ENCODE assay signal across 8 cellular contexts in the genomic region with DNA sequence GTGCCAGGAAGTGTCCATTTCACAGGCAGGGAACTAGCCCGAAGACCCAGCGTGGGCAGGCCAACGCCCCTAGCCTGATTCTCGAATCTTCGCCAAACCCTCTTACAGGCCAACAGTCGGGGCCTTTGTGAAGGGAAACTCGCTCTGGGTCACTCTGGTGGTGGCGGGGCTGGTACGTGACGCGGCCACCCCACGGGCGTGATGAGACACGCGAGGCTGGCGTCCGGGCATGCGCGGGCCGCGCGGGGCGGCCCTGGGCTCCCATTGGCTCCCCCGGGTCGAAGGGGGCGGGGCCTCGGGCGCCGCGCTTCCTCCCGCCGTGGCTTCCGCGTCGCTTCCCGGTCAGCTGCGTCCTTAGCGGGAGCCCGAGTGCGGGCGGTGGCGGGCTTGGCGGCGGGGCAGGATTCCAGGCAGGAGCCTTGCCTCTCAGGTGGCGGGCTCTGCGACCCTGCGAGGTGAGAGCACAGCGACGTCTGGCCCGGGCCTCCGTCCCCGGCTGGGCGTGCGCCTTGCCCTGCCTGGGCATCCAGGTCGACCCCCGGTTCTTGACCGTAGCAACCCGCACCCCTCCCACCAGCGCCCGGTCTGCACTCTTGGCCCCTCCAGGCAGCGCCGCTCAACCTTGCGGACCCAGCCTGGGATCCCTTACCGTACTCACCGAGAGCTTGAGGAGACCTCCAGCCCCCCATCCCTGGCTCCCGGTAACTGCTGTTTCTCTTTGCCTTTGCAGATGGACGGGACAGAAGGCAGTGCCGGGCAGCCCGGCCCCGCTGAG. TPM values are rescaled to one million over a fixed set of nuclear protein-coding genes. Genes with fewer than 3 reads are reported as not detected.
DNase-seq lines count a peak whose midpoint lies in the region; ATAC-seq and TF ChIP-seq lines count a peak whose summit lies in the region.

A gene with protein sequence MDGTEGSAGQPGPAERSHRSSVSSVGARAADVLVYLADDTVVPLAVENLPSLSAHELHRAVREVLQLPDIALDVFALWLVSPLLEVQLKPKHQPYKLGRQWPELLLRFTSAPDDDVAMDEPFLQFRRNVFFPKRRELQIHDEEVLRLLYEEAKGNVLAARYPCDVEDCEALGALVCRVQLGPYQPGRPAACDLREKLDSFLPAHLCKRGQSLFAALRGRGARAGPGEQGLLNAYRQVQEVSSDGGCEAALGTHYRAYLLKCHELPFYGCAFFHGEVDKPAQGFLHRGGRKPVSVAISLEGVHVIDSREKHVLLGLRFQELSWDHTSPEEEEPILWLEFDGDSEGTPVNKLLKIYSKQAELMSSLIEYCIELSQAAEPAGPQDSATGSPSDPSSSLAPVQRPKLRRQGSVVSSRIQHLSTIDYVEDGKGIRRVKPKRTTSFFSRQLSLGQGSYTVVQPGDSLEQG (plus strand): TSS at position 331 of the 775 bp plus-strand sequence. CDS start 400 bp downstream, at position 731.

- in situ Hi-C loops in mammary epithelial cell (cut with MboI; ENCODE audit: low sequenced_read_pairs in 2 of 2), result no loop called here

- H3K4me1 Mint-ChIP-seq in WTC11, result peaks cover 39% of the 10 kb centered on the region

- dilution Hi-C loops in mammary epithelial cell (cut with HindIII; ENCODE audit: low sequenced_read_pairs), result no loop called here

- peaks cover 80% of the 10 kb centered on the region for H3K4me1 ChIP-seq in mammary epithelial cell (ENCODE audit: insufficient read depth, low read length)

- no peaks in the 10 kb centered on the region for H3K9me3 Mint-ChIP-seq in WTC11

- H3K9me3 ChIP-seq in mammary epithelial cell (replicated peaks; ENCODE audit: insufficient read depth, low read length), result no peaks in the 10 kb centered on the region

- H3K4me3 ChIP-seq in mammary epithelial cell (replicated peaks in 1 of 3; ENCODE audit: insufficient read depth in 1 of 3, low read depth in 2 of 3, low read length in 3 of 3), result peak within 1 kb of the TSS; percentile 75 to 96 (median 84)
- H3K4me3 ChIP-seq in skin epidermis, result peak within 1 kb of the TSS; percentile 64 to 91 (median 79)

- 0% methylated on average over 10 of the region's 70 CpGs for WGBS in mammary epithelial cell (ENCODE audit: low coverage, missing lambda C conversion rate)

- peak within 1 kb of the TSS; percentile 70 for H2AFZ ChIP-seq in mammary epithelial cell (ENCODE audit: low read depth, low read length)

- no peaks in the 10 kb centered on the region for H3K27me3 ChIP-seq in mammary epithelial cell (ENCODE audit: insufficient read depth, low read length)

- intact Hi-C loops in mammary epithelial cell (cut with micrococcal nuclease), result no loop called here

- peak within 1 kb of the TSS; percentile 90 for H3K4me2 ChIP-seq in mammary epithelial cell (ENCODE audit: insufficient read depth, low read depth, low read length)

- POLR2A ChIA-PET in WTC11 (lab: Charles Lee), result interaction anchor here (1.0 kb wide), 1 partner anchor 36 kb away, joined by 3 read pairs; the partner anchor contains the start of gene NEAT1

- H3K36me3 Mint-ChIP-seq in WTC11, result no peaks in the 10 kb centered on the region

- no peak within 1 kb of the TSS for H3K27ac Mint-ChIP-seq in WTC11

- H3K27me3 Mint-ChIP-seq in WTC11 (ENCODE audit: low read depth), result no peaks in the 10 kb centered on the region; the same call in 1 of the 2 replicates

- DNase-seq in DMS153 treated with DMSO at 0.1 percent for 48 hours (lab: John Stamatoyannopoulos, UW; ENCODE audit: unreplicated experiment) (peak; percentile 72), NCI-H2171 treated with DMSO at 0.1 percent for 48 hours (lab: John Stamatoyannopoulos, UW) (peak; percentile 64), WTC11 (ENCODE audit: low spot score) (peak; percentile 78), mammary epithelial cell (peak; percentile 81), iPS-NIHi11 (ENCODE audit: low spot score) (peak; percentile 96)

- H3K4me3 Mint-ChIP-seq in WTC11, result peak within 1 kb of the TSS; percentile 77

- BruUV-seq in mammary epithelial cell (replicated peaks; lab: Mats Ljungman, UMichigan), result TSS peak; percentile 63

- H4K20me1 ChIP-seq in mammary epithelial cell (ENCODE audit: insufficient read depth, low read length), result no peaks in the 10 kb centered on the region

- ATAC-seq in HG02588 (IDR thresholded peaks at IDR 0.05; ENCODE audit: unreplicated experiment), result peak; percentile 48
- ATAC-seq in WTC11, result peak; percentile 53
- no peak for ATAC-seq in HG02870 (IDR thresholded peaks at IDR 0.05; ENCODE audit: unreplicated experiment)

- peak within 1 kb of the TSS; percentile 84 for H3K9ac ChIP-seq in mammary epithelial cell (ENCODE audit: insufficient read depth, low read length)

- no peaks in the 10 kb centered on the region for H3K36me3 ChIP-seq in mammary epithelial cell (ENCODE audit: insufficient read depth, low read length)

- CTCF ChIA-PET in WTC11 (lab: Charles Lee) (interaction anchor here (0.5 to 1.7 kb wide), 3 partner anchors 30 to 56 kb away, joined by 5 to 10 read pairs (median 5); no protein-coding TSS in a partner anchor), mammary epithelial cell (lab: Charles Lee; ENCODE audit: low non-redundant PET) (no interaction called here)

- H3K79me2 ChIP-seq in mammary epithelial cell (ENCODE audit: insufficient read depth, low read length), result peaks cover 48% of the 10 kb centered on the region

- TF ChIP-seq CTCF in WTC11 (IDR thresholded peaks at IDR 0.05) (no peak), mammary epithelial cell (conservative IDR thresholded peaks at IDR 0.05 in 1 of 2, IDR thresholded peaks at IDR 0.05 in 1 of 2; ENCODE audit: extremely low read depth in 1 of 2, insufficient read depth in 1 of 2, low read depth in 1 of 2, low read length in 2 of 2) (no peak)

- H3K27ac ChIP-seq in mammary epithelial cell (ENCODE audit: insufficient read depth, low read depth, low read length), result peak within 1 kb of the TSS; percentile 78
- H3K27ac ChIP-seq in skin epidermis, result peak within 1 kb of the TSS; percentile 82 to 99 (median 96)

TF ChIP-seq in WTC11, 78 proteins besides CTCF, POLR2A, EP300 and RAD21 (continues in another document):
- TF ChIP-seq, protein P1, sequence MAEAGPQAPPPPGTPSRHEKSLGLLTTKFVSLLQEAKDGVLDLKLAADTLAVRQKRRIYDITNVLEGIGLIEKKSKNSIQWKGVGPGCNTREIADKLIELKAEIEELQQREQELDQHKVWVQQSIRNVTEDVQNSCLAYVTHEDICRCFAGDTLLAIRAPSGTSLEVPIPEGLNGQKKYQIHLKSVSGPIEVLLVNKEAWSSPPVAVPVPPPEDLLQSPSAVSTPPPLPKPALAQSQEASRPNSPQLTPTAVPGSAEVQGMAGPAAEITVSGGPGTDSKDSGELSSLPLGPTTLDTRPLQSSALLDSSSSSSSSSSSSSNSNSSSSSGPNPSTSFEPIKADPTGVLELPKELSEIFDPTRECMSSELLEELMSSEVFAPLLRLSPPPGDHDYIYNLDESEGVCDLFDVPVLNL (CRISPR knock-in tag; IDR thresholded peaks at IDR 0.05; ENCODE audit: borderline replicate concordance, low read depth), result no peak
- peak; percentile 49; the same call in 1 of the 2 replicates for TF ChIP-seq SP1 (CRISPR knock-in tag; conservative IDR thresholded peaks at IDR 0.05)
- no peak for TF ChIP-seq ZNF281 (CRISPR knock-in tag; IDR thresholded peaks at IDR 0.05)
- TF ChIP-seq TP53 (CRISPR knock-in tag; IDR thresholded peaks at IDR 0.05), result no peak
- no peak for TF ChIP-seq GABPB1 (CRISPR knock-in tag; IDR thresholded peaks at IDR 0.05)
- peak; percentile 45; the same call in 1 of the 2 replicates for TF ChIP-seq TEAD1 (CRISPR knock-in tag; IDR thresholded peaks at IDR 0.05)
- TF ChIP-seq FOXJ3 (CRISPR knock-in tag; IDR thresholded peaks at IDR 0.05; ENCODE audit: borderline replicate concordance), result no peak
- no peak for TF ChIP-seq NFE2L1 (CRISPR knock-in tag; IDR thresholded peaks at IDR 0.05)
- no peak for TF ChIP-seq MXD4 (CRISPR knock-in tag; IDR thresholded peaks at IDR 0.05; ENCODE audit: borderline replicate concordance)
- no peak for TF ChIP-seq CREB1 (CRISPR knock-in tag; IDR thresholded peaks at IDR 0.05)
- no peak for TF ChIP-seq NR2C2 (CRISPR knock-in tag; IDR thresholded peaks at IDR 0.05)
- TF ChIP-seq JAZF1 (CRISPR knock-in tag; IDR thresholded peaks at IDR 0.05), result no peak
- TF ChIP-seq ATF1 (CRISPR knock-in tag; IDR thresholded peaks at IDR 0.05), result no peak

RNA-seq across cellular contexts. Expression of the gene that starts here (rescaled TPM):
- total RNA-seq in WTC11 (2021) (21.5 to 23.7 TPM (median 22.9 TPM) in 3 replicates), mammary epithelial cell (10 to 100 TPM; 43.4 to 74.8 TPM)
- 34.0 TPM for polyA plus RNA-seq in mammary epithelial cell
- polyA minus RNA-seq in mammary epithelial cell, result 43.2 TPM
